ENCODE assay signal across 29 cellular contexts in the genomic region with DNA sequence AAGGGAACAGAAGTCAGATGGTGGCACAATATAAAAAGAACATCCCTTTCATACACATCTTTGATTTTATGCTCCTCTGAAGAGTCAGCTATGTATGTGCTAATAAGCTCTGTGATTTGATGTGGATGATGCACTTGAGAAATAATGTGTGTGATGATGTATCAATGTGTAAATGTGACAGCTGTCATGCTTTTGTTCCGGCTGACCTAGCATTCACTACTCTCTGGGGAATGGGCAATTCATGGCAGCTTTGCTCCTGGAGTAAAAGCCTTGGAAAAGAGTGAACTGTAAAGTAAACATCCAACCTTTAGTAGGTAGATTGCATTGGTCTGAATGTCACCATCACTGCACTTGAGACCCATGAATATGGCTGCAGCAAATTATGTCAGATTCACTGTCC.
DNase-seq lines count a peak whose midpoint lies in the region; ATAC-seq and FAIRE-seq lines count a peak whose summit lies in the region.
"Had no signal": no experiment of that assay in that cellular context is flagged by ENCODE, and none has a peak within 500 bp of the region (broad histone marks: within the 10 kb centered on the region; RNA-seq: fewer than 3 reads in every experiment).

No MANE protein-coding gene starts in this region.

- DNase-seq in NCI-H82 (lab: John Stamatoyannopoulos, UW) (peak; percentile 57), NCI-H82 treated with DMSO at 0.1 percent for 48 hours (lab: John Stamatoyannopoulos, UW; ENCODE audit: unreplicated experiment) (no peak), NCI-H2107 (lab: John Stamatoyannopoulos, UW) (peak; percentile 10), NCI-H69 (lab: John Stamatoyannopoulos, UW) (peak; percentile 92), urothelium cell line (ENCODE audit: low spot score) (no peak)
- no peak for DNase-seq in effector CD8-positive, alpha-beta T cell (lab: John Stamatoyannopoulos, UW)
- DNase-seq: activated CD4-positive, alpha-beta T cell treated with anti-CD3 and anti-CD28 coated beads, Interleukin-2, amount 50 U/mL, for 48 hours; activated CD4-positive, CD25-positive, alpha-beta regulatory T cell treated with anti-CD3 and anti-CD28 coated beads, Interleukin-2, amount 50 U/mL, for 72 hours; activated naive CD4-positive, alpha-beta T cell; CD4-positive, CD25-positive, alpha-beta regulatory T cell; dorsolateral prefrontal cortex; H7; hypothalamus; KBM-7; left cardiac atrium; naive thymus-derived CD4-positive, alpha-beta T cell; NCI-H2029 treated with DMSO at 0.1 percent for 48 hours; NCI-H526; nucleus accumbens; SHP77 treated with DMSO at 0.1 percent for 48 hours; sigmoid colon; stimulated activated CD4-positive, alpha-beta T cell treated with anti-CD3 and anti-CD28 coated beads, Interleukin-4, amount 100 ng/mL, for 24 hours; thyroid gland had no signal

- peak; percentile 9 for FAIRE-seq in urothelium cell line (lab: Jason Lieb, UNC)
- FAIRE-seq: endothelial cell of umbilical vein, GM12878, RCC 7860 had no signal

- ATAC-seq in GM19467 (IDR thresholded peaks at IDR 0.05; ENCODE audit: unreplicated experiment) (no peak), GM19023 (IDR thresholded peaks at IDR 0.05; ENCODE audit: unreplicated experiment) (no peak)
- ATAC-seq: gastroesophageal sphincter; GM12878; left cardiac atrium; naive thymus-derived CD4-positive, alpha-beta T cell had no signal

Comparison
In these comparisons a context has a peak if more than half of its experiments do, and no peak if none do; other contexts are left out.
1. DNase-seq: peak in NCI-H82 (single experiment), NCI-H2107 (single experiment) and NCI-H69 (single experiment); none in NCI-H82 treated with DMSO at 0.1 percent for 48 hours (single experiment), urothelium cell line (single experiment) and effector CD8-positive, alpha-beta T cell (single experiment).